8 cellular contexts compared by ENCODE assay signal in genomic region chr19:4969772-4970531, GRCh38. TPM values are rescaled to one million over a fixed set of nuclear protein-coding genes. Genes with fewer than 3 reads are reported as not detected.
DNase-seq lines count a peak whose midpoint lies in the region; ATAC-seq and TF ChIP-seq lines count a peak whose summit lies in the region.

No MANE protein-coding gene starts in this region.

- H3K27ac Mint-ChIP-seq in natural killer cell: peak overlapping the region; percentile 89 to 92

- no peaks in the 10 kb centered on the region for H3K9me3 ChIP-seq in left ventricle myocardium inferior (replicated peaks)

- TF ChIP-seq CTCF in left ventricle myocardium inferior (IDR thresholded peaks at IDR 0.05; ENCODE audit: borderline replicate concordance) (no peak), dorsolateral prefrontal cortex (IDR thresholded peaks at IDR 0.05 in 54 of 56, conservative IDR thresholded peaks at IDR 0.05 in 2 of 56; ENCODE audit: low read depth in 1 of 56, partially characterized antibody in 56 of 56) (no peak), natural killer cell (IDR thresholded peaks at IDR 0.05) (no peak)

- H3K4me1 Mint-ChIP-seq in natural killer cell: peaks cover 33 to 41% of the 10 kb centered on the region in 2 donors

- H3K36me3 Mint-ChIP-seq in natural killer cell: no peaks in the 10 kb centered on the region

- peaks cover 58% of the 10 kb centered on the region for H3K4me1 ChIP-seq in left ventricle myocardium inferior

- peak overlapping the region; percentile 79 for H3K4me3 ChIP-seq in left ventricle myocardium inferior
- H3K4me3 ChIP-seq in dorsolateral prefrontal cortex: peak overlapping the region; percentile 49 to 85 (median 72)

- peak overlapping the region; percentile 88 for H3K27ac ChIP-seq in left ventricle myocardium inferior (replicated peaks)
- H3K27ac ChIP-seq in dorsolateral prefrontal cortex: peak overlapping the region in 25 of 59 donors; percentile 5 to 82 (median 46)

- intact Hi-C loops in left ventricle myocardium inferior (cut with micrococcal nuclease) (no loop called here), left ventricle myocardium superior (cut with micrococcal nuclease) (no loop called here), dorsolateral prefrontal cortex (cut with DNase I) (loop anchor here (5.0 kb wide), 4 partner anchors 57 to 158 kb away; no protein-coding TSS in a partner anchor), natural killer cell (cut with micrococcal nuclease) (loop anchor here (2.0 kb wide), 2 partner anchors 55 to 179 kb away; partner anchors contain the start of gene FEM1A)

- ATAC-seq in left ventricle myocardium superior (no peak), natural killer cell (no peak), HG02623 (IDR thresholded peaks at IDR 0.05; ENCODE audit: unreplicated experiment) (no peak), HG02610 (IDR thresholded peaks at IDR 0.05; ENCODE audit: unreplicated experiment) (no peak)

- H3K27me3 Mint-ChIP-seq in natural killer cell (ENCODE audit: low read depth in 2 of 2): no peaks in the 10 kb centered on the region

- no peaks in the 10 kb centered on the region for H3K27me3 ChIP-seq in left ventricle myocardium inferior (ENCODE audit: low read depth)
- H3K27me3 ChIP-seq in dorsolateral prefrontal cortex: no peaks in the 10 kb centered on the region

- no peaks in the 10 kb centered on the region for H3K9me3 Mint-ChIP-seq in natural killer cell

- H3K4me3 Mint-ChIP-seq in natural killer cell: peak overlapping the region; percentile 90

- H3K36me3 ChIP-seq in left ventricle myocardium inferior: no peaks in the 10 kb centered on the region

- no peak for DNase-seq in left ventricle myocardium inferior
- no peak for DNase-seq in left ventricle myocardium superior
- peak; percentile 33 for DNase-seq in RPMI7951 (ENCODE audit: low read depth)
- peak in 1 of 10 donors; percentile 15 for DNase-seq in dorsolateral prefrontal cortex
- no peak for DNase-seq in natural killer cell
- DNase-seq in stimulated activated CD4-positive, alpha-beta T cell treated with anti-CD3 and anti-CD28 coated beads, Interleukin-12 subunit alpha, Interleukin-12 subunit beta, amount 100 ng/mL, for 4 hours: no peak

RNA-seq across cellular contexts. Expression of gene KDM4B, which starts 1.0 kb away (rescaled TPM):
- 34.1 TPM for total RNA-seq in left ventricle myocardium inferior
- 36.4 TPM for total RNA-seq in left ventricle myocardium superior
- 6.2 and 6.8 TPM in 2 replicates for total RNA-seq in RPMI7951 (2014; rRNA removed; shearing (Covaris generic))
- 10 to 100 TPM; 35.7 to 91.2 (median 55.2) TPM for total RNA-seq in dorsolateral prefrontal cortex
- 10 to 100 TPM; 68.0 to 73.5 (median 68.1) TPM for total RNA-seq in natural killer cell

Comparison
In these comparisons a context has a peak if more than half of its experiments do, and no peak if none do; other contexts are left out.
1. intact Hi-C loops: an anchor here in dorsolateral prefrontal cortex (5.0 kb wide) and natural killer cell (2.0 kb wide); none called in left ventricle myocardium inferior and left ventricle myocardium superior.